ENCODE assay signal across 3 cellular contexts in the genomic region with DNA sequence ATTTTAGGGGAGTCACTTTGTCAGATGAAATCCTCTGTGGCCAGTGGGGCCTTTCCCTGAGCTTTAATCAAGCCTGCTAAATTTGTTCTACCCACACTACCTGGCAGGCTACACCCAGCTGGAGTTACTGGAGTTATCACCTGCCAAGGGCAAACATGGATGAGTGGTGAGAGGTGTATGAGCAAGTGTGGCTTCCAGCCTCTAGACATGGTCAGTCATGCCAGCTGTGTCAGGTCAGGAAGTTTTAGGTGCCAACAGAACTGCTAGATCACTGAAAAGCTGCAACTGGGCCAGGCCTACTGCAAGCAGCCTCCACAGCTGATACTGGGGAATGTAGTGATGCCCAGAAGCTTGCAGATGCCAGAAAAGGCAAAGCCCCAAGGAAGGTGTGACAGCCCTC.
A peak's percentile ranks its signal among the peaks of the same experiment; 100 is the strongest.
DNase-seq lines count a peak whose midpoint lies in the region; ATAC-seq lines count a peak whose summit lies in the region.
"Not testable (repeated sequence)": the region's sequence is repeated elsewhere in the genome, so short reads cannot be mapped to it uniquely, and the experiment has no call there.

No MANE protein-coding gene starts in this region.

- intact Hi-C loops in Right ventricle myocardium inferior (cut with DNase I); Right ventricle myocardium superior (cut with DNase I); left ventricle myocardium superior (cut with micrococcal nuclease): not testable (repeated sequence)

- ATAC-seq in Right ventricle myocardium inferior (peak; percentile 88), Right ventricle myocardium superior (ENCODE audit: poor library complexity) (peak; percentile 96), left ventricle myocardium superior (peak; percentile 98)

- not testable (repeated sequence) for DNase-seq in Right ventricle myocardium inferior (ENCODE audit: missing footprints); Right ventricle myocardium superior; left ventricle myocardium superior
